11 cellular contexts compared by ENCODE assay signal in genomic region chr1:36383240-36383639, GRCh38. TPM values are rescaled to one million over a fixed set of nuclear protein-coding genes. Genes with fewer than 3 reads are reported as not detected.
DNase-seq lines count a peak whose midpoint lies in the region; ATAC-seq, FAIRE-seq and TF ChIP-seq lines count a peak whose summit lies in the region.
"Had no signal": no experiment of that assay in that cellular context is flagged by ENCODE, and none has a peak within 500 bp of the region (broad histone marks: within the 10 kb centered on the region; RNA-seq: fewer than 3 reads in every experiment).

No MANE protein-coding gene starts in this region.

- H2BK5ac ChIP-seq in H1 (ENCODE audit: low read depth, low read length) = no peak overlapping the region

- H4K20me1 ChIP-seq in H1 (replicated peaks in 1 of 2; ENCODE audit: control insufficient read depth in 1 of 2, insufficient read depth in 2 of 2, low read length in 2 of 2) = peaks cover 2 to 17% of the 10 kb centered on the region in 2 experiments

- no peak overlapping the region for H4K5ac ChIP-seq in H1 (ENCODE audit: insufficient read length, low read depth, low read length)

- CTCF ChIA-PET in H1 (lab: Charles Lee; ENCODE audit: partially characterized antibody) = interaction anchor here (1.1 to 9.8 kb wide), 6 partner anchors 15 to 286 kb away, joined by 3 to 90 read pairs (median 4); no protein-coding TSS in a partner anchor

- POLR2A ChIA-PET in H1 (lab: Charles Lee; ENCODE audit: partially characterized antibody) = interaction anchor here (0.6 to 1.3 kb wide), 3 partner anchors 58 to 145 kb away, joined by 3 read pairs; partner anchors contain the start of gene EVA1B

- H3K79me2 ChIP-seq in H1 (ENCODE audit: control insufficient read depth in 1 of 2, insufficient read depth in 2 of 2, low read length in 2 of 2) = peaks cover 6 to 62% of the 10 kb centered on the region in 2 experiments

- FAIRE-seq in H1 (lab: Jason Lieb, UNC) (no peak), pancreas (lab: Jason Lieb, UNC) (no peak)
- FAIRE-seq: HTR-8/SVneo had no signal

- H2BK12ac ChIP-seq in H1 (ENCODE audit: low read depth, low read length) = no peak overlapping the region

- H3K23me2 ChIP-seq in H1 (ENCODE audit: low read depth, low read length) = peaks cover 9% of the 10 kb centered on the region; the same call in 1 of the 2 replicates

- no peaks in the 10 kb centered on the region for H3K9me3 ChIP-seq in H1 (ENCODE audit: insufficient read depth in 2 of 2, low read depth in 1 of 2, low read length in 1 of 2)
- H3K9me3 ChIP-seq in pancreas = no peaks in the 10 kb centered on the region
- H3K9me3 ChIP-seq in upper lobe of right lung = no peaks in the 10 kb centered on the region
- H3K9me3 ChIP-seq: Peyer's patch had no signal

- H4K91ac ChIP-seq in H1 (replicated peaks; ENCODE audit: insufficient read length, low read length) = no peak overlapping the region

- no peak overlapping the region for H3K4me2 ChIP-seq in H1 (ENCODE audit: insufficient read depth in 1 of 2, low read depth in 2 of 2, low read length in 2 of 2)

- H3K4ac ChIP-seq in H1 (replicated peaks; ENCODE audit: insufficient read length, low read depth, low read length) = no peak overlapping the region

- DNase-seq in DMS 273 (lab: John Stamatoyannopoulos, UW; ENCODE audit: unreplicated experiment) (peak; percentile 89), NCI-H524 (lab: John Stamatoyannopoulos, UW) (peak; percentile 34 to 62), H1 (ENCODE audit: low read depth in 1 of 2, low spot score in 2 of 2) (no peak), pancreas (peak; percentile 66 to 91 (median 88)), NCI-H2029 (lab: John Stamatoyannopoulos, UW) (no peak), COR-L47 (lab: John Stamatoyannopoulos, UW) (no peak), SKM-1 (lab: John Stamatoyannopoulos, UW; ENCODE audit: unreplicated experiment) (no peak), upper lobe of right lung (no peak)
- DNase-seq: activated gamma-delta T cell, Peyer's patch had no signal

- no peak overlapping the region for H3K23ac ChIP-seq in H1 (ENCODE audit: insufficient read length)

- no peak overlapping the region for H3K14ac ChIP-seq in H1 (ENCODE audit: insufficient read length)

- ATAC-seq in pancreas (peak; percentile 12 to 55 (median 34)), upper lobe of right lung (no peak)

- H2BK120ac ChIP-seq in H1 (replicated peaks; ENCODE audit: low read depth, low read length) = no peak overlapping the region

- H3K36me3 ChIP-seq in H1 (ENCODE audit: control insufficient read depth in 2 of 4, insufficient read depth in 4 of 4, low read length in 3 of 4) = no peaks in the 10 kb centered on the region
- no peaks in the 10 kb centered on the region for H3K36me3 ChIP-seq in pancreas
- no peaks in the 10 kb centered on the region for H3K36me3 ChIP-seq in upper lobe of right lung
- H3K36me3 ChIP-seq: Peyer's patch had no signal

- H3K4me3 ChIP-seq in H1 (ENCODE audit: extremely low read depth in 1 of 4, insufficient read depth in 2 of 4, low read depth in 3 of 4, low read length in 4 of 4) = no peak overlapping the region
- H3K4me3 ChIP-seq in pancreas = peak overlapping the region in 1 of 4 donors; percentile 99
- H3K4me3 ChIP-seq in upper lobe of right lung = no peak overlapping the region
- H3K4me3 ChIP-seq: Peyer's patch had no signal

- no peak for TF ChIP-seq EP300 in H1 (IDR thresholded peaks at IDR 0.05; ENCODE audit: borderline replicate concordance in 1 of 2, low read depth in 2 of 2, low read length in 2 of 2)

- H2BK15ac ChIP-seq in H1 (ENCODE audit: low read length) = no peak overlapping the region

- H3K18ac ChIP-seq in H1 (ENCODE audit: extremely low read depth, low read length) = no peak overlapping the region

- WGBS in H1 (ENCODE audit: extremely low coverage in 1 of 2, insufficient coverage in 1 of 2, insufficient read length in 1 of 2, insufficient replicate concordance in 2 of 2, low coverage in 1 of 2, low lambda C conversion rate in 2 of 2, missing lambda C conversion rate in 1 of 2), 2 experiments = 84% methylated on average over 4 of the region's 4 CpGs; no CpG with 5 or more reads in 1 of the 2 experiments
- 34 to 38% methylated on average over 4 of the region's 4 CpGs for WGBS in pancreas, 2 donors

- no peak overlapping the region for H4K8ac ChIP-seq in H1 (ENCODE audit: extremely low read depth, insufficient read depth, low read length)

- no peak overlapping the region for H2AFZ ChIP-seq in H1 (ENCODE audit: low read length)

- TF ChIP-seq CTCF in H1 (IDR thresholded peaks at IDR 0.05; ENCODE audit: control extremely low read depth in 1 of 3, insufficient read depth in 1 of 3, low read depth in 1 of 3, low read length in 3 of 3) (no peak), pancreas (IDR thresholded peaks at IDR 0.05) (no peak), upper lobe of right lung (IDR thresholded peaks at IDR 0.05) (no peak)

- peaks cover 6 to 17% (median 10%) of the 10 kb centered on the region in 4 experiments; a peak in 6 of 7 replicates for H3K4me1 ChIP-seq in H1 (replicated peaks in 1 of 4; ENCODE audit: control insufficient read depth in 3 of 4, insufficient read depth in 4 of 4, low read length in 3 of 4)
- H3K4me1 ChIP-seq in pancreas = peaks cover 35 to 62% (median 50%) of the 10 kb centered on the region in 3 donors
- H3K4me1 ChIP-seq in upper lobe of right lung = peaks cover 61% of the 10 kb centered on the region

- no peak for TF ChIP-seq RAD21 in H1 (IDR thresholded peaks at IDR 0.05 in 1 of 2, conservative IDR thresholded peaks at IDR 0.05 in 1 of 2; ENCODE audit: low read depth in 2 of 2, low read length in 2 of 2)

- no peak overlapping the region for H3K56ac ChIP-seq in H1 (replicated peaks; ENCODE audit: insufficient read length, low read depth, low read length)

- no peaks in the 10 kb centered on the region for H3K27me3 ChIP-seq in H1 (replicated peaks in 1 of 4; ENCODE audit: control insufficient read depth in 3 of 4, extremely low read depth in 1 of 4, insufficient read depth in 3 of 4, low read length in 3 of 4)
- H3K27me3 ChIP-seq in pancreas = no peaks in the 10 kb centered on the region
- H3K27me3 ChIP-seq in upper lobe of right lung = no peaks in the 10 kb centered on the region
- H3K27me3 ChIP-seq: Peyer's patch had no signal

- peaks cover 14% of the 10 kb centered on the region for H3K79me1 ChIP-seq in H1 (ENCODE audit: low read depth, low read length)

- TF ChIP-seq POLR2A in H1 (IDR thresholded peaks at IDR 0.05; ENCODE audit: control extremely low read depth in 1 of 2, low read depth in 2 of 2, low read length in 2 of 2) = no peak

- H2BK20ac ChIP-seq in H1 (ENCODE audit: low read length) = no peak overlapping the region

- H3K27ac ChIP-seq in H1 (ENCODE audit: low read depth, low read length) (no peak overlapping the region), pancreas (peak overlapping the region in 3 of 4 donors; percentile 32 to 98 (median 40)), upper lobe of right lung (no peak overlapping the region)
- H3K27ac ChIP-seq: Peyer's patch had no signal

- 0 out of 2 replicates have a peak overlapping the region, but pooled peaks have one; percentile 14 for H2AK5ac ChIP-seq in H1 (ENCODE audit: low read depth, low read length)

- H3K9ac ChIP-seq in H1 (replicated peaks in 1 of 4; ENCODE audit: extremely low read depth in 1 of 4, low read depth in 3 of 4, low read length in 3 of 4) = no peak overlapping the region

- intact Hi-C loops in pancreas (cut with DNase I) = no loop called here
- intact Hi-C loops in upper lobe of right lung (cut with DNase I) = no loop called here

TF ChIP-seq in H1, 55 proteins besides CTCF, POLR2A, EP300 and RAD21:
- no peak for TF ChIP-seq YY1 (IDR thresholded peaks at IDR 0.05; ENCODE audit: low read depth, low read length)
- no peak for TF ChIP-seq ZNF274 (IDR thresholded peaks at IDR 0.05; ENCODE audit: borderline replicate concordance, extremely low read depth, low read length)
TF ChIP-seq in H1: peak in this region for 0.

RNA-seq across cellular contexts. Expression of gene STK40, which starts 2.5 kb away (rescaled TPM):
- 25.3 and 28.6 TPM in 2 replicates for total RNA-seq in H1 (2021; fragmentation: NEBNext Ultra II Directional; extraction: Animal tissue kit (Norgen Biotek cat#: 25700))
- polyA plus RNA-seq in H1 (2011; rRNA removed) (13.6 and 18.4 TPM in 2 replicates), pancreas (10 to 100 TPM; 21.2 to 26.2 TPM)
- 13.7 TPM for polyA plus RNA-seq in H1 (2011; cell fraction: cytosol; rRNA removed)
- 21.5 TPM for polyA plus RNA-seq in H1 (2011; cell fraction: nucleus; rRNA removed)
- 13.3 to 18.6 TPM (median 17.3 TPM) in 4 replicates for polyA plus RNA-seq in H1 (2012, experiment 1 of 2)
- polyA plus RNA-seq in H1 (2012, experiment 2 of 2) = 17.6 TPM
- polyA plus RNA-seq in H1 (2013, experiment 1 of 2) = 16.9 TPM
- polyA plus RNA-seq in H1 (2013, experiment 2 of 2) = 16.6 TPM
- polyA minus RNA-seq in H1 (2011; rRNA and poly(A)+ RNA removed) = 16.3 and 18.9 TPM in 2 replicates
- 9.5 TPM for polyA minus RNA-seq in H1 (2011; cell fraction: cytosol; rRNA and poly(A)+ RNA removed)
- polyA minus RNA-seq in H1 (2011; cell fraction: nucleus; rRNA and poly(A)+ RNA removed) = 5.5 TPM
- total RNA-seq in pancreas (10 to 100 TPM; 32.9 to 68.1 (median 40.8) TPM), upper lobe of right lung (78.9 TPM)

RNA-seq across cellular contexts. Expression of gene LSM10, which starts 14.5 kb away (rescaled TPM):
- 59.1 and 59.5 TPM in 2 replicates for total RNA-seq in H1 (2021; fragmentation: NEBNext Ultra II Directional; extraction: Animal tissue kit (Norgen Biotek cat#: 25700))
- polyA plus RNA-seq in H1 (2011; rRNA removed) (127 and 140 TPM in 2 replicates), pancreas (10 to 100 TPM; 21.4 to 26.9 TPM)
- polyA plus RNA-seq in H1 (2011; cell fraction: cytosol; rRNA removed) = 111 TPM
- 81.9 TPM for polyA plus RNA-seq in H1 (2011; cell fraction: nucleus; rRNA removed)
- 50.0 to 87.8 TPM (median 80.4 TPM) in 4 replicates for polyA plus RNA-seq in H1 (2012, experiment 1 of 2)
- polyA plus RNA-seq in H1 (2012, experiment 2 of 2) = 128 TPM
- 49.0 TPM for polyA plus RNA-seq in H1 (2013, experiment 1 of 2)
- polyA plus RNA-seq in H1 (2013, experiment 2 of 2) = 51.5 TPM
- 48.7 and 51.4 TPM in 2 replicates for polyA minus RNA-seq in H1 (2011; rRNA and poly(A)+ RNA removed)
- 28.0 TPM for polyA minus RNA-seq in H1 (2011; cell fraction: cytosol; rRNA and poly(A)+ RNA removed)
- polyA minus RNA-seq in H1 (2011; cell fraction: nucleus; rRNA and poly(A)+ RNA removed) = 25.3 TPM
- total RNA-seq in pancreas (10 to 100 TPM in 5 of 6 donors, 1 to 10 TPM in 1; 9.5 to 16.4 (median 13.5) TPM), upper lobe of right lung (39.4 TPM)

RNA-seq across cellular contexts. Expression of gene EVA1B, which starts 59.8 kb away (rescaled TPM):
- 10.0 and 10.3 TPM in 2 replicates for total RNA-seq in H1 (2021; fragmentation: NEBNext Ultra II Directional; extraction: Animal tissue kit (Norgen Biotek cat#: 25700))
- 19.9 and 23.8 TPM in 2 replicates for polyA plus RNA-seq in H1 (2011; rRNA removed)
- polyA plus RNA-seq in H1 (2011; cell fraction: cytosol; rRNA removed) = 13.1 TPM
- polyA plus RNA-seq in H1 (2011; cell fraction: nucleus; rRNA removed) = 14.2 TPM
- polyA plus RNA-seq in H1 (2012, experiment 1 of 2) = 5.2 to 15.9 TPM (median 12.6 TPM) in 4 replicates
- 12.2 TPM for polyA plus RNA-seq in H1 (2012, experiment 2 of 2)
- 19.7 TPM for polyA plus RNA-seq in H1 (2013, experiment 1 of 2)
- 24.7 TPM for polyA plus RNA-seq in H1 (2013, experiment 2 of 2)
- polyA minus RNA-seq in H1 (2011; rRNA and poly(A)+ RNA removed) = 0.47 TPM in 1 of 2 replicates, not detected in the other
- polyA minus RNA-seq in H1 (2011; cell fraction: cytosol; rRNA and poly(A)+ RNA removed) = 5.9 TPM
- 3.5 TPM for polyA minus RNA-seq in H1 (2011; cell fraction: nucleus; rRNA and poly(A)+ RNA removed)
- 10 to 100 TPM in 1 of 6 donors, 1 to 10 TPM in 5; 3.3 to 11.4 (median 3.9) TPM for total RNA-seq in pancreas
- polyA plus RNA-seq in pancreas = 10 to 100 TPM; 13.3 to 14.0 TPM
- 27.2 TPM for total RNA-seq in upper lobe of right lung

Comparison
In these comparisons a context has a peak if more than half of its experiments do, and no peak if none do; other contexts are left out.
1. DNase-seq: peak in DMS 273 (single experiment), NCI-H524 (2 of 2) and pancreas (6 of 6); none in H1 (0 of 2), NCI-H2029 (single experiment), COR-L47 (single experiment), SKM-1 (single experiment) and upper lobe of right lung (single experiment).
2. H3K27ac ChIP-seq: peak in pancreas (3 of 4); none in H1 (single experiment) and upper lobe of right lung (single experiment).